Comparison of ENCODE assay signal across 33 cellular contexts in the genomic region with DNA sequence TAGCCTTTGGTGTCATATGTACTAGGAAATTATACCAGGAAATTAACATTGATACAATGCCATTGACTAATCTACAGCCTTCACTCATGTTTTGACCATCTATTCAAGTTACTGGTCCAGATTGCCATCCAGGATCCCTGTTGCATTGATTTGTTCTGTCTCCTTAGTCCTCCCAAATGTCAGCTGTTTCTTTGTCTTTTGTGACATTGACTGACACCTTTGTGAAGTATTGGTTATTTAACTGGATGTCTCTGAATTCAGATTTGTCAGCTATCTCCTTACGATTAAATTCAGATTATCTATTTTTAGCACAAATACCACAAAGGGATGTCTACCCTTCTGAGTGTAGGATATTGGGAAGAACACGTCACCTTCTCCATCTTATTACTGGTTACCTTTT.
"Had no signal": no experiment of that assay in that cellular context is flagged by ENCODE, and none has a peak within 500 bp of the region (broad histone marks: within the 10 kb centered on the region; RNA-seq: fewer than 3 reads in every experiment).

No MANE protein-coding gene starts in this region.

- H3K27me3 ChIP-seq: adrenal gland, ascending aorta, body of pancreas, brain microvascular endothelial cell, breast epithelium, cardiac muscle cell had no signal

- H3K4me3 ChIP-seq: adrenal gland, ascending aorta, body of pancreas, breast epithelium, cardiac muscle cell had no signal

- H3K36me3 ChIP-seq: adrenal gland, ascending aorta, brain microvascular endothelial cell, breast epithelium, cardiac muscle cell had no signal

- ATAC-seq: activated naive CD4-positive, alpha-beta T cell treated with anti-CD3 and anti-CD28 coated beads, Interleukin-2, amount 50 U/mL, for 72 hours; activated naive CD8-positive, alpha-beta T cell treated with anti-CD3 and anti-CD28 coated beads, Interleukin-2, amount 50 U/mL, for 24 hours; activated T-cell treated with anti-CD3 and anti-CD28 coated beads, Interleukin-2, amount 50 U/mL, for 4 hours; activated T-cell treated with anti-CD3 and anti-CD28 coated beads, Interleukin-2, amount 50 U/mL, for 72 hours; activated T-helper 17 cell treated with anti-CD3 and anti-CD28 coated beads, Interleukin-2, amount 50 U/mL, for 72 hours; body of pancreas had no signal

- FAIRE-seq: astrocyte, bronchial epithelial cell had no signal

- H3K27ac ChIP-seq: adrenal gland, ascending aorta, body of pancreas, brain microvascular endothelial cell, breast epithelium, cardiac muscle cell had no signal

- DNase-seq: activated effector memory CD4-positive, alpha-beta T cell treated with anti-CD3 and anti-CD28 coated beads, Interleukin-2, amount 50 U/mL, for 16 hours; activated effector memory CD4-positive, alpha-beta T cell treated with Interleukin-2 at 50 U/mL for 16 hours; activated gamma-delta T cell; activated gamma-delta T cell treated with Interleukin-2 at 50 U/mL for 16 hours; activated naive CD4-positive, alpha-beta T cell; activated naive CD4-positive, alpha-beta T cell treated with anti-CD3 and anti-CD28 coated beads for 36 hours; activated naive CD4-positive, alpha-beta T cell treated with anti-CD3 and anti-CD28 coated beads, Interleukin-2, amount 10 ng/mL, durations not matched to agents 7 days and 5 days; activated naive CD4-positive, alpha-beta T cell treated with anti-CD3 and anti-CD28 coated beads, Interleukin-2, amount 50 U/mL, for 16 hours; activated naive CD4-positive, alpha-beta T cell treated with Interleukin-2 at 50 U/mL for 16 hours; activated naive CD8-positive, alpha-beta T cell treated with anti-CD3 and anti-CD28 coated beads for 36 hours; activated naive CD8-positive, alpha-beta T cell treated with anti-CD3 and anti-CD28 coated beads, Interleukin-2, amount 10 ng/mL, durations not matched to agents 7 days and 5 days; activated naive CD8-positive, alpha-beta T cell treated with anti-CD3 and anti-CD28 coated beads, Interleukin-2, amount 50 U/mL, for 24 hours; activated T-cell treated with anti-CD3 and anti-CD28 coated beads, Interleukin-2, amount 50 U/mL, for 24 hours; activated T-cell treated with anti-CD3 and anti-CD28 coated beads, Interleukin-2, amount 50 U/mL, for 4 hours; activated T-cell treated with anti-CD3 and anti-CD28 coated beads, Interleukin-2, amount 50 U/mL, for 48 hours; activated T-cell treated with anti-CD3 and anti-CD28 coated beads, Interleukin-2, amount 50 U/mL, for 72 hours; adrenal gland; amniotic stem cell; amygdala; anterior cingulate cortex; aorta; body of pancreas; brain microvascular endothelial cell; caudate nucleus; central memory CD4-positive, alpha-beta T cell; cerebellar nuclear complex had no signal

- H3K9me3 ChIP-seq: adrenal gland, ascending aorta, body of pancreas, breast epithelium had no signal
